In the genomic region with DNA sequence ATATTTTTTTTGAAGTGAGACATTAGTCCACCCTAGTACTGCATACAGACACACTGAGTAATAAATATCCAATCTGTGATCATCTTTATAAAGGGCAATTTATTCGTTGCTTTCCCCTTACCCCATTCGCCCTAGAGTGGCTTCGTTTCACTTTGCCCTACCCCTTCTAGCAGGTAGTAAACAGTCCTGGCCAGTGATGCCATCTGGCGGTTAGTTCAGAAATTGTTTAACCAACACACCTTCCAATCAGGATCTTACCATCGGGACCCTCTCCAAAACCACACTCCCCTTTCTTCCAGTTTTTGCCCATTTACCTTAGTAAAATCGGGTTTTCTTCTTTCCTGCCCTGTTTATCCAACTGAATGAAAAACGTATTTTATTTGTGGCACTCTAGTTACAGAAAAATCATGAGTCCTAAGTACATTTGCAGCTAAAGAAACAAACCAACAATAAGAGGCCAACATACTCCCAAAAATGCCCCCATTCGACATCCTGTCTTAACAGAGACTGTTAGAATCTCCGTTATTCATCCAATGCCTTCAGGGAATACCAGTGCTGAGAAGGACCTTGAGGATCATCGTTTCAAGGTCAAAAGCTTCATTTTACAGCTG, we compare ENCODE assay signal across 8 cellular contexts. TPM values are rescaled to one million over a fixed set of nuclear protein-coding genes. Genes with fewer than 3 reads are reported as not detected.
A peak's percentile ranks its signal among the peaks of the same experiment; 100 is the strongest.
DNase-seq lines count a peak whose midpoint lies in the region; ATAC-seq and TF ChIP-seq lines count a peak whose summit lies in the region.

No MANE protein-coding gene starts in this region.

- peak overlapping the region; percentile 69 to 99 (median 90) for H3K4me3 Mint-ChIP-seq in CD4-positive, alpha-beta memory T cell
- H3K4me3 Mint-ChIP-seq in stimulated activated effector memory CD8-positive, alpha-beta T cell treated with anti-CD3 and anti-CD28 coated beads, Interleukin-12 subunit alpha, Interleukin-12 subunit beta, amount 100 ng/mL, for 72 hours, result peak overlapping the region; percentile 99

- POLR2A ChIA-PET in CD4-positive, alpha-beta memory T cell (lab: Charles Lee; ENCODE audit: partially characterized antibody), result interaction anchor here (0.8 to 1.2 kb wide), 2 partner anchors 324 to 331 kb away, joined by 4 read pairs; a partner anchor contains a TSS

- H3K4me1 Mint-ChIP-seq in CD4-positive, alpha-beta memory T cell, result peaks cover 38 to 73% (median 56%) of the 10 kb centered on the region in 4 donors
- H3K4me1 Mint-ChIP-seq in stimulated activated effector memory CD8-positive, alpha-beta T cell treated with anti-CD3 and anti-CD28 coated beads, Interleukin-12 subunit alpha, Interleukin-12 subunit beta, amount 100 ng/mL, for 72 hours, result peaks cover 37% of the 10 kb centered on the region

- peaks cover 3% of the 10 kb centered on the region for H3K36me3 ChIP-seq in CD4-positive, alpha-beta memory T cell (ENCODE audit: insufficient read depth, low read length)

- CTCF ChIA-PET in CD4-positive, alpha-beta memory T cell (lab: Charles Lee; ENCODE audit: partially characterized antibody), result interaction anchor here (0.8 to 4.4 kb wide), 12 partner anchors 8 to 565 kb away, joined by 3 to 51 read pairs (median 4); a partner anchor contains a TSS

- H3K27ac ChIP-seq in CD4-positive, alpha-beta memory T cell (ENCODE audit: low read depth, low read length), result peak overlapping the region; percentile 97

- H3K27ac Mint-ChIP-seq in CD4-positive, alpha-beta memory T cell, result peak overlapping the region; percentile 1 to 99 (median 69)
- peak overlapping the region; percentile 70 for H3K27ac Mint-ChIP-seq in stimulated activated effector memory CD8-positive, alpha-beta T cell treated with anti-CD3 and anti-CD28 coated beads, Interleukin-12 subunit alpha, Interleukin-12 subunit beta, amount 100 ng/mL, for 72 hours

- H3K4me1 ChIP-seq in CD4-positive, alpha-beta memory T cell (ENCODE audit: insufficient read depth, low read length), result peaks cover 35% of the 10 kb centered on the region

- H3K27me3 ChIP-seq in CD4-positive, alpha-beta memory T cell (ENCODE audit: insufficient read depth, low read length), result no peaks in the 10 kb centered on the region

- peaks cover 0 to 2% of the 10 kb centered on the region in 2 donors for H3K27me3 Mint-ChIP-seq in CD4-positive, alpha-beta memory T cell

- intact Hi-C loops in CD4-positive, alpha-beta memory T cell (cut with micrococcal nuclease), result loop anchor here (1.0 to 10.0 kb wide), 6 partner anchors 325 to 977 kb away; a partner anchor contains a TSS

- ATAC-seq in GM19397 (IDR thresholded peaks at IDR 0.05; ENCODE audit: unreplicated experiment), result peak; percentile 17
- ATAC-seq in stimulated activated effector memory CD8-positive, alpha-beta T cell treated with anti-CD3 and anti-CD28 coated beads, Interleukin-12 subunit alpha, Interleukin-12 subunit beta, amount 100 ng/mL, for 72 hours, result peak; percentile 53

- no peaks in the 10 kb centered on the region for H3K9me3 ChIP-seq in CD4-positive, alpha-beta memory T cell (ENCODE audit: control insufficient read depth in 1 of 2, low read length in 2 of 2)

- H3K4me3 ChIP-seq in CD4-positive, alpha-beta memory T cell (ENCODE audit: low read length in 2 of 2), result peak overlapping the region in 1 of 2 donors; percentile 25

- peaks cover 10 to 29% of the 10 kb centered on the region in 2 donors for H3K36me3 Mint-ChIP-seq in CD4-positive, alpha-beta memory T cell
- H3K36me3 Mint-ChIP-seq in stimulated activated effector memory CD8-positive, alpha-beta T cell treated with anti-CD3 and anti-CD28 coated beads, Interleukin-12 subunit alpha, Interleukin-12 subunit beta, amount 100 ng/mL, for 72 hours, result peaks cover 52% of the 10 kb centered on the region

- peak; percentile 19 for TF ChIP-seq POLR2A in erythroblast (IDR thresholded peaks at IDR 0.05; ENCODE audit: low read length)

- peaks cover 0 to 2% (median 0%) of the 10 kb centered on the region in 8 donors for H3K9me3 Mint-ChIP-seq in CD4-positive, alpha-beta memory T cell
- no peaks in the 10 kb centered on the region for H3K9me3 Mint-ChIP-seq in stimulated activated effector memory CD8-positive, alpha-beta T cell treated with anti-CD3 and anti-CD28 coated beads, Interleukin-12 subunit alpha, Interleukin-12 subunit beta, amount 100 ng/mL, for 72 hours

- peak; percentile 68 to 78 (median 73) for DNase-seq in CD4-positive, alpha-beta memory T cell
- peak; percentile 27 for DNase-seq in HS-27A (ENCODE audit: low read depth)
- DNase-seq in NOMO-1 treated with DMSO at 0.1 percent for 48 hours (lab: John Stamatoyannopoulos, UW; ENCODE audit: unreplicated experiment), result peak; percentile 67
- DNase-seq in activated T-cell treated with anti-CD3 and anti-CD28 coated beads for 1 hour (ENCODE audit: low read depth), result peak; percentile 50
- peak; percentile 85 to 90 for DNase-seq in erythroblast (lab: John Stamatoyannopoulos, UW)
- peak; percentile 79 for DNase-seq in myocyte (ENCODE audit: low read depth)
- DNase-seq in stimulated activated effector memory CD8-positive, alpha-beta T cell treated with anti-CD3 and anti-CD28 coated beads, Interleukin-12 subunit alpha, Interleukin-12 subunit beta, amount 100 ng/mL, for 72 hours (ENCODE audit: low spot score in 2 of 2), result peak; percentile 61 to 81

RNA-seq across cellular contexts. Expression of a gene that starts 2.2 kb away (rescaled TPM):
- total RNA-seq in CD4-positive, alpha-beta memory T cell, result 10 to 100 TPM; 56.3 to 59.7 TPM
- polyA plus RNA-seq in CD4-positive, alpha-beta memory T cell, result 100 to 1,000 TPM; 129 to 160 TPM
- 107 and 125 TPM in 2 replicates for total RNA-seq in myocyte
- polyA plus RNA-seq in myocyte (2012), result 44.3 TPM

Comparison
In these comparisons a context has a peak if more than half of its experiments do, and no peak if none do; other contexts are left out.
1. DNase-seq: peak in every context shown above with its lines; median percentile 88 in erythroblast; 79 in myocyte; 73 in CD4-positive, alpha-beta memory T cell; 71 in stimulated activated effector memory CD8-positive, alpha-beta T cell treated with anti-CD3 and anti-CD28 coated beads, Interleukin-12 subunit alpha, Interleukin-12 subunit beta, amount 100 ng/mL, for 72 hours; 67 in NOMO-1 treated with DMSO at 0.1 percent for 48 hours; 50 in activated T-cell treated with anti-CD3 and anti-CD28 coated beads for 1 hour; 27 in HS-27A.